Comparison of ENCODE assay signal across 1 cellular context in genomic region chr4:172826866-172827265, GRCh38.
TF ChIP-seq lines count a peak whose summit lies in the region.

No MANE protein-coding gene starts in this region.

TF ChIP-seq in GM23338, 12 proteins besides CTCF, POLR2A, EP300 and RAD21 (continued from another document):
- TF ChIP-seq ZNF462 (CRISPR knock-in tag; IDR thresholded peaks at IDR 0.05) (no peak), ZNF331 (CRISPR knock-in tag; IDR thresholded peaks at IDR 0.05; ENCODE audit: low read depth) (no peak)
